In genomic region chr11:34529643-34530042, GRCh38 we compare ENCODE assay signal across 39 cellular contexts. TPM values are rescaled to one million over a fixed set of nuclear protein-coding genes. Genes with fewer than 3 reads are reported as not detected.
"Had no signal": no experiment of that assay in that cellular context is flagged by ENCODE, and none has a peak within 500 bp of the region (broad histone marks: within the 10 kb centered on the region; RNA-seq: fewer than 3 reads in every experiment).

No MANE protein-coding gene starts in this region.

- H3K4me1 ChIP-seq: adrenal gland, body of pancreas, colonic mucosa, gastrocnemius medialis, heart left ventricle had no signal

- H3K9me3 Mint-ChIP-seq: activated CD4-positive, alpha-beta T cell treated with anti-CD3 and anti-CD28 coated beads, Interleukin-2, amount 10 ng/mL, durations not matched to agents 24 days and 14 days; activated T-helper 1 cell treated with anti-CD3 and anti-CD28 coated beads, Interleukin-12 subunit alpha, Interleukin-12 subunit beta, Interleukin-2, Interleukin-4 antibody, amounts not matched to agents 30 ng/mL and 10 ng/mL and 1 ng/mL, durations not matched to agents 14 hours and 24 hours and 36 hours had no signal

- H3K4me3 Mint-ChIP-seq: activated CD4-positive, alpha-beta memory T cell treated with anti-CD3 and anti-CD28 coated beads for 36 hours; activated CD4-positive, alpha-beta T cell treated with anti-CD3 and anti-CD28 coated beads for 36 hours; activated CD4-positive, alpha-beta T cell treated with anti-CD3 and anti-CD28 coated beads, Interleukin-2, amount 10 ng/mL, durations not matched to agents 24 days and 14 days; activated CD8-positive, alpha-beta memory T cell treated with anti-CD3 and anti-CD28 coated beads, Interleukin-2, amount 10 ng/mL, durations not matched to agents 7 days and 5 days; activated CD8-positive, alpha-beta T cell treated with anti-CD3 and anti-CD28 coated beads, Interleukin-2, amount 10 ng/mL, durations not matched to agents 7 days and 5 days; activated naive CD4-positive, alpha-beta T cell treated with anti-CD3 and anti-CD28 coated beads for 36 hours; activated naive CD4-positive, alpha-beta T cell treated with anti-CD3 and anti-CD28 coated beads, Interleukin-2, amount 50 U/mL, for 24 hours; activated naive CD8-positive, alpha-beta T cell treated with anti-CD3 and anti-CD28 coated beads for 36 hours; activated naive CD8-positive, alpha-beta T cell treated with anti-CD3 and anti-CD28 coated beads, Interleukin-2, amount 50 U/mL, for 24 hours; activated T-helper 1 cell treated with anti-CD3 and anti-CD28 coated beads, Interleukin-12 subunit alpha, Interleukin-12 subunit beta, Interleukin-2, Interleukin-4 antibody, amounts not matched to agents 30 ng/mL and 10 ng/mL and 1 ng/mL, durations not matched to agents 14 hours and 24 hours and 36 hours; dendritic cell treated with granulocyte-macrophage colony-stimulating factor and Interleukin-4, amounts not matched to agents 40 ng/mL and 50 ng/mL, for 4 days; endodermal cell; T-cell; T-helper 1 cell treated with Interleukin-12 subunit alpha and Interleukin-12 subunit beta and Interleukin-4 antibody, amounts not matched to agents 30 μg/mL and 1 μg/mL, for 36 hours had no signal

- H3K4me3 ChIP-seq: adrenal gland, body of pancreas, colonic mucosa, dorsolateral prefrontal cortex, gastrocnemius medialis, heart left ventricle had no signal

- H3K27ac ChIP-seq: adrenal gland, body of pancreas, colonic mucosa, dorsolateral prefrontal cortex, gastrocnemius medialis, heart left ventricle had no signal

- H3K4me1 Mint-ChIP-seq: activated CD4-positive, alpha-beta T cell treated with anti-CD3 and anti-CD28 coated beads for 36 hours; activated CD8-positive, alpha-beta memory T cell treated with anti-CD3 and anti-CD28 coated beads, Interleukin-2, amount 10 ng/mL, durations not matched to agents 7 days and 5 days; activated naive CD4-positive, alpha-beta T cell treated with anti-CD3 and anti-CD28 coated beads, Interleukin-2, amount 50 U/mL, for 24 hours; activated naive CD8-positive, alpha-beta T cell treated with anti-CD3 and anti-CD28 coated beads, Interleukin-2, amount 50 U/mL, for 24 hours; endodermal cell; T-cell had no signal

- H3K9me3 ChIP-seq: adrenal gland, body of pancreas, colonic mucosa, gastrocnemius medialis had no signal

- ATAC-seq: activated CD4-positive, alpha-beta T cell treated with anti-CD3 and anti-CD28 coated beads for 36 hours; activated CD8-positive, alpha-beta memory T cell treated with anti-CD3 and anti-CD28 coated beads, Interleukin-2, amount 10 ng/mL, durations not matched to agents 7 days and 5 days; activated CD8-positive, alpha-beta T cell treated with anti-CD3 and anti-CD28 coated beads, Interleukin-2, amount 10 ng/mL, durations not matched to agents 7 days and 5 days; activated naive CD8-positive, alpha-beta T cell treated with anti-CD3 and anti-CD28 coated beads, Interleukin-2, amount 50 U/mL, for 24 hours; body of pancreas; esophagus mucosa; gastrocnemius medialis; heart left ventricle; T-cell had no signal

- H3K36me3 ChIP-seq: adrenal gland, colonic mucosa, gastrocnemius medialis, heart left ventricle had no signal

- DNase-seq: activated CD4-positive, alpha-beta memory T cell treated with anti-CD3 and anti-CD28 coated beads for 36 hours; activated CD4-positive, alpha-beta T cell treated with anti-CD3 and anti-CD28 coated beads for 36 hours; activated CD4-positive, alpha-beta T cell treated with anti-CD3 and anti-CD28 coated beads, Interleukin-2, amount 10 ng/mL, durations not matched to agents 24 days and 14 days; activated CD4-positive, CD25-positive, alpha-beta regulatory T cell; activated CD4-positive, CD25-positive, alpha-beta regulatory T cell treated with anti-CD3 and anti-CD28 coated beads, Interleukin-2, amount 50 U/mL, for 72 hours; activated CD8-positive, alpha-beta memory T cell treated with anti-CD3 and anti-CD28 coated beads, Interleukin-2, amount 10 ng/mL, durations not matched to agents 7 days and 5 days; activated CD8-positive, alpha-beta memory T cell treated with anti-CD3 and anti-CD28 coated beads, Interleukin-2, amount 50 U/mL, for 4 hours; activated CD8-positive, alpha-beta T cell treated with anti-CD3 and anti-CD28 coated beads, Interleukin-2, amount 10 ng/mL, durations not matched to agents 7 days and 5 days; activated effector memory CD4-positive, alpha-beta T cell treated with anti-CD3 and anti-CD28 coated beads, Interleukin-2, amount 50 U/mL, for 16 hours; activated naive CD4-positive, alpha-beta T cell treated with anti-CD3 and anti-CD28 coated beads for 36 hours; activated naive CD8-positive, alpha-beta T cell treated with anti-CD3 and anti-CD28 coated beads for 36 hours; activated naive CD8-positive, alpha-beta T cell treated with anti-CD3 and anti-CD28 coated beads, Interleukin-2, amount 50 U/mL, for 24 hours; activated T-cell treated with anti-CD3 and anti-CD28 coated beads, Interleukin-2, amount 50 U/mL, for 1 hour; activated T-cell treated with anti-CD3 and anti-CD28 coated beads, Interleukin-2, amount 50 U/mL, for 48 hours; adrenal gland; amygdala; aorta; body of pancreas; central memory CD4-positive, alpha-beta T cell; cerebellar nuclear complex; colonic mucosa; dorsolateral prefrontal cortex; effector memory CD4-positive, alpha-beta T cell; foreskin fibroblast; gastrocnemius medialis; glutamatergic neuron; heart left ventricle; T-cell; T1000 had no signal

- H3K27me3 ChIP-seq: adrenal gland, body of pancreas, colonic mucosa, gastrocnemius medialis had no signal

- H3K36me3 Mint-ChIP-seq: activated CD4-positive, alpha-beta memory T cell treated with anti-CD3 and anti-CD28 coated beads for 36 hours; activated CD8-positive, alpha-beta memory T cell treated with anti-CD3 and anti-CD28 coated beads, Interleukin-2, amount 10 ng/mL, durations not matched to agents 7 days and 5 days; activated naive CD8-positive, alpha-beta T cell treated with anti-CD3 and anti-CD28 coated beads for 36 hours; T-cell had no signal

- H3K27ac Mint-ChIP-seq: activated CD4-positive, alpha-beta memory T cell treated with anti-CD3 and anti-CD28 coated beads for 36 hours; activated CD4-positive, alpha-beta T cell treated with anti-CD3 and anti-CD28 coated beads for 36 hours; activated CD4-positive, alpha-beta T cell treated with anti-CD3 and anti-CD28 coated beads, Interleukin-2, amount 10 ng/mL, durations not matched to agents 24 days and 14 days; activated CD8-positive, alpha-beta memory T cell treated with anti-CD3 and anti-CD28 coated beads, Interleukin-2, amount 10 ng/mL, durations not matched to agents 7 days and 5 days; activated CD8-positive, alpha-beta T cell treated with anti-CD3 and anti-CD28 coated beads, Interleukin-2, amount 10 ng/mL, durations not matched to agents 7 days and 5 days; activated naive CD4-positive, alpha-beta T cell treated with anti-CD3 and anti-CD28 coated beads for 36 hours; activated naive CD4-positive, alpha-beta T cell treated with anti-CD3 and anti-CD28 coated beads, Interleukin-2, amount 50 U/mL, for 24 hours; activated naive CD8-positive, alpha-beta T cell treated with anti-CD3 and anti-CD28 coated beads for 36 hours; activated naive CD8-positive, alpha-beta T cell treated with anti-CD3 and anti-CD28 coated beads, Interleukin-2, amount 50 U/mL, for 24 hours; activated T-helper 1 cell treated with anti-CD3 and anti-CD28 coated beads, Interleukin-12 subunit alpha, Interleukin-12 subunit beta, Interleukin-2, Interleukin-4 antibody, amounts not matched to agents 30 ng/mL and 10 ng/mL and 1 ng/mL, durations not matched to agents 14 hours and 24 hours and 36 hours; activated T-helper 2 cell treated with anti-CD3 and anti-CD28 coated beads, Interferon-gamma antibody, Interleukin-2, Interleukin-4, amounts not matched to agents 10 μg/mL and 5 μg/mL and 100 μg/mL, durations not matched to agents 14 hours and 24 hours and 36 hours; dendritic cell treated with granulocyte-macrophage colony-stimulating factor and Interleukin-4, amounts not matched to agents 40 ng/mL and 50 ng/mL, for 4 days; endodermal cell; T-cell; T-helper 1 cell treated with Interleukin-12 subunit alpha and Interleukin-12 subunit beta and Interleukin-4 antibody, amounts not matched to agents 30 μg/mL and 1 μg/mL, for 36 hours had no signal

RNA-seq across cellular contexts. Expression of gene ELF5, which starts 16.0 kb away (rescaled TPM):
- total RNA-seq: activated CD4-positive, alpha-beta memory T cell treated with anti-CD3 and anti-CD28 coated beads for 36 hours; activated CD4-positive, alpha-beta T cell treated with anti-CD3 and anti-CD28 coated beads for 36 hours; activated CD4-positive, alpha-beta T cell treated with anti-CD3 and anti-CD28 coated beads, Interleukin-2, amount 10 ng/mL, durations not matched to agents 24 days and 14 days; activated CD8-positive, alpha-beta memory T cell treated with anti-CD3 and anti-CD28 coated beads for 36 hours; activated CD8-positive, alpha-beta memory T cell treated with anti-CD3 and anti-CD28 coated beads, Interleukin-2, amount 10 ng/mL, durations not matched to agents 7 days and 5 days; activated CD8-positive, alpha-beta T cell treated with anti-CD3 and anti-CD28 coated beads, Interleukin-2, amount 10 ng/mL, durations not matched to agents 7 days and 5 days; activated naive CD4-positive, alpha-beta T cell treated with anti-CD3 and anti-CD28 coated beads for 36 hours; activated naive CD8-positive, alpha-beta T cell treated with anti-CD3 and anti-CD28 coated beads for 36 hours; activated T-helper 1 cell treated with anti-CD3 and anti-CD28 coated beads, Interleukin-12 subunit alpha, Interleukin-12 subunit beta, Interleukin-2, Interleukin-4 antibody, amounts not matched to agents 30 ng/mL and 10 ng/mL and 1 ng/mL, durations not matched to agents 14 hours and 24 hours and 36 hours; activated T-helper 2 cell treated with anti-CD3 and anti-CD28 coated beads, Interferon-gamma antibody, Interleukin-2, Interleukin-4, amounts not matched to agents 10 μg/mL and 5 μg/mL and 100 μg/mL, durations not matched to agents 14 hours and 24 hours and 36 hours; adrenal gland; aorta; body of pancreas; colonic mucosa; endodermal cell; epithelial cell of proximal tubule; gastrocnemius medialis; heart left ventricle; T-cell; T-helper 2 cell treated with Interferon-gamma antibody and Interleukin-4, amounts not matched to agents 100 ng/mL and 5 ng/mL, for 36 hours had no signal
- polyA plus RNA-seq: aorta, heart left ventricle had no signal
